ENCODE assay signal across 6 cellular contexts in the genomic region with DNA sequence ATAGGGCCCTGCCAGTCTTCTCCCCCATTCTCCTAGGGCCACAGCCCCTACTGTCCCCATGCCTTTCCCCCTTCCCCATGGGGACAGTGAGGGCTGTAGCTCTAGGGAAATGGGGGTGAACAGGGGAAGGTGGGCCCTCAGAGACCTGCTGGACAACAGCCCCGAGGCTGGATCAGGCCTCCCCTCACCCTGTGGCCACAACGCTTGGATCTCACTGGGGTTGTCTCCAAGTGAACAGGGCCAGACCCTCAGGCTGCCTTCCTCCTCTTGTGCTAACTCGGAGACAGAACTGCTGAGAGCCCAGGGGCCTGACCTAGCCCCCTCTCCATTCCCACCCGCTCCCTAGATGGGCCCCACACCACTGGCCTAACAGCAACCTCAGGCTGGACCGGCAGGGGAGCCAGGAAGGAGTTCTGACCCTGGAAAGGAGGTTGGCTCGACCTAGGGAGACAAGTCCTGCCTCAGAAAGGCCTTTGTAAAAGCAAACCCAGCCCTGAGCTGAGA. TPM values are rescaled to one million over a fixed set of nuclear protein-coding genes. Genes with fewer than 3 reads are reported as not detected.
A peak's percentile ranks its signal among the peaks of the same experiment; 100 is the strongest.
DNase-seq lines count a peak whose midpoint lies in the region; ATAC-seq, FAIRE-seq and TF ChIP-seq lines count a peak whose summit lies in the region.
"Not testable (repeated sequence)": the region's sequence is repeated elsewhere in the genome, so short reads cannot be mapped to it uniquely, and the experiment has no call there.

No MANE protein-coding gene starts in this region.

- not testable (repeated sequence) for H3K9me3 Mint-ChIP-seq in chondrocyte (ENCODE audit: low read depth)

- peak; percentile 76 for FAIRE-seq in urothelium cell line (lab: Jason Lieb, UNC)

- H3K4me1 ChIP-seq in spleen: not testable (repeated sequence)

- not testable (repeated sequence) for H3K27ac Mint-ChIP-seq in chondrocyte (ENCODE audit: unreplicated experiment)

- DNase-seq in GM13976 (ENCODE audit: low spot score) (peak; percentile 12), chondrocyte (ENCODE audit: low spot score) (peak; percentile 48), cardiac septum (ENCODE audit: low spot score) (peak; percentile 43), left lobe of liver (ENCODE audit: low spot score) (peak; percentile 19), spleen (peak; percentile 51)
- not testable (repeated sequence) for DNase-seq in urothelium cell line (ENCODE audit: low spot score)

- TF ChIP-seq CTCF in GM13976 (IDR thresholded peaks at IDR 0.05; ENCODE audit: borderline replicate concordance, control extremely low read depth, extremely low read depth, insufficient read depth, missing control alignments); chondrocyte (IDR thresholded peaks at IDR 0.05); spleen (IDR thresholded peaks at IDR 0.05 in 8 of 11, conservative IDR thresholded peaks at IDR 0.05 in 3 of 11): not testable (repeated sequence)

- peaks cover 16% of the 10 kb centered on the region for H3K27me3 Mint-ChIP-seq in chondrocyte (ENCODE audit: low read depth)

- H3K9me3 ChIP-seq in spleen: not testable (repeated sequence)

- intact Hi-C loops in cardiac septum (cut with DNase I); spleen (cut with DNase I; ENCODE audit: low total_unique reads): not testable (repeated sequence)

- TF ChIP-seq POLR2A in spleen (IDR thresholded peaks at IDR 0.05): not testable (repeated sequence)

- not testable (repeated sequence) for H3K27ac ChIP-seq in spleen

- not testable (repeated sequence) for H3K4me3 ChIP-seq in spleen

- H3K4me3 Mint-ChIP-seq in chondrocyte (ENCODE audit: unreplicated experiment): not testable (repeated sequence)

- WGBS in spleen, 5 donors: 61 to 85% (median 65%) methylated on average over 4 to 6 of the region's 6 CpGs

- not testable (repeated sequence) for ATAC-seq in left lobe of liver

- in situ Hi-C loops in GM13976 (cut with MboI; ENCODE audit: low sequenced_read_pairs, unreplicated experiment): loop anchor here (10.0 kb wide), 1 partner anchor 63 kb away; no protein-coding TSS in a partner anchor

- not testable (repeated sequence) for H3K4me1 Mint-ChIP-seq in chondrocyte (ENCODE audit: low read depth)

- H3K36me3 Mint-ChIP-seq in chondrocyte (ENCODE audit: low read depth): not testable (repeated sequence)

- not testable (repeated sequence) for H3K27me3 ChIP-seq in spleen (replicated peaks in 1 of 7)

- not testable (repeated sequence) for H3K36me3 ChIP-seq in spleen

RNA-seq across cellular contexts. Expression of a gene that starts 41.0 kb away (rescaled TPM):
- total RNA-seq in chondrocyte: 2.1 to 4.3 TPM (median 2.9 TPM) in 3 replicates
- total RNA-seq in cardiac septum: 20.1 TPM
- total RNA-seq in left lobe of liver: 12.0 TPM
- total RNA-seq in spleen: 100 to 1,000 TPM; 187 to 309 (median 252) TPM
- 100 to 1,000 TPM; 162 to 202 (median 198) TPM for polyA plus RNA-seq in spleen
